8 cellular contexts compared by ENCODE assay signal in the genomic region with DNA sequence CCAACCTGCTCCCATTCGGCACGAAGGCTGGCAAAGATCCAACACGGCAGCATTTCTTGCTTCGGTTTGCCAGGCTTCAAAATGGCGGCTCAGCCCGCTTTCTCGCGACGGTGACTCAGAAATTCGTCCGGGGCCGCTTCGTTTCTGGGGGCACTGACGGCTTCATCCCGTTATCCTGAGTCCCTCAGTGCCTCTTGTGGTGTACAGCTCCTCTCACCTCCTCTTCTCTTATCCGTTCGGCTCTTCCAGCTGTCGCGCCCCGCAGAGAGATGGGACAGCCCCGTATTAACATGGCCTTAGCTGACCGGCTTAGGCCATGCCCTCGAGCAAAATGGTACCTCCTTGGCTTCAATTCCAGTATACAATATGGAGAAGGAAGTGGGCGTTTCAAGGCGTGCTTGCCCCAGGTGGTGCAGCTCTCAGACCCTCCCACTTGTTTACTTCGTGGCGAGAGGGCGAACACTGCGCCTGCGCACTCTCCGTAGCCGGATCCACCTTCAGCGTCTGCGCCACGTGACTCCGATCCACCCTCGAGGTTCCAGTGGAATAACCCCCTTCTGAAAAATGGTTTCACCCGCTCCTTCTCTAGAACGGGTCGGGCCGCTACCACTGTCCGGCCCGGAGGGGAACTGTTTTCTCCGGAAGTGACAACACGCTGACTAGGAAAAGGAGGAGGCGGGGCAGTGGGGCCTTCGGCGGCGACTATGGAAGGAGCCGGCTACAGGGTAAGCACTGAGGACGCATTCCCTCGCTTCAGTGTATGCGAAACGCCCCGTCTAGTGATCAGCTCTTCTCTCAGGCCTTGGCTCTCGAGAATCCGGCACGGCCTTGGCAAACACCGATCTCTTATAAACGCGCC. TPM values are rescaled to one million over a fixed set of nuclear protein-coding genes. Genes with fewer than 3 reads are reported as not detected.
DNase-seq lines count a peak whose midpoint lies in the region; ATAC-seq and TF ChIP-seq lines count a peak whose summit lies in the region.

A gene (minus strand): TSS at position 336 of the 859 bp plus-strand sequence. CDS start 4,060 bp downstream, outside the sequence.
A gene (plus strand): TSS at position 683 of the 859 bp plus-strand sequence. CDS start 22 bp downstream, at position 705.

- DNase-seq in BJ (ENCODE audit: low read depth) (peak; percentile 99), GM19240 (ENCODE audit: insufficient read length, low spot score) (peak; percentile 99), NCI-H524 treated with DMSO at 0.1 percent for 48 hours (lab: John Stamatoyannopoulos, UW) (peak; percentile 99), kidney epithelial cell (ENCODE audit: low read depth) (peak; percentile 98)
- DNase-seq in activated CD4-positive, alpha-beta T cell treated with anti-CD3 and anti-CD28 coated beads for 4 hours: peak; percentile 97 to 98
- DNase-seq in stimulated activated CD4-positive, alpha-beta T cell treated with anti-CD3 and anti-CD28 coated beads, Interleukin-15, amount 100 ng/mL, for 48 hours (ENCODE audit: low read depth in 2 of 2): peak; percentile 96 to 98

- H3K27me3 ChIP-seq in BJ (ENCODE audit: control insufficient read depth, insufficient read depth, low read length): no peaks in the 10 kb centered on the region
- no peaks in the 10 kb centered on the region for H3K27me3 ChIP-seq in kidney epithelial cell (ENCODE audit: control insufficient read depth, insufficient read depth, low read length)

- H3K4me3 ChIP-seq in BJ (ENCODE audit: low read depth, low read length) (peak within 1 kb of the TSS; percentile 83), kidney epithelial cell (ENCODE audit: low read depth, low read length) (peak within 1 kb of the TSS; percentile 98)

- peak; percentile 45 for ATAC-seq in HG03457 (IDR thresholded peaks at IDR 0.05; ENCODE audit: unreplicated experiment)

- TF ChIP-seq CTCF in BJ (IDR thresholded peaks at IDR 0.05; ENCODE audit: insufficient read depth, low read depth, low read length) (no peak), kidney epithelial cell (IDR thresholded peaks at IDR 0.05; ENCODE audit: insufficient read depth, low read length, poor library complexity, severe bottlenecking) (no peak)

- CTCF ChIA-PET in BJ (lab: Yijun Ruan, JAX): interaction anchor here (0.8 kb wide), 1 partner anchor 9 kb away, joined by 3 read pairs; no protein-coding TSS in a partner anchor

- peak within 1 kb of the TSS; percentile 100 for H3K27ac ChIP-seq in cingulate gyrus (ENCODE audit: low read depth, low read length)

- H3K36me3 ChIP-seq in BJ (ENCODE audit: control insufficient read depth, insufficient read depth, low read length): peaks cover 20% of the 10 kb centered on the region
- peaks cover 2% of the 10 kb centered on the region for H3K36me3 ChIP-seq in kidney epithelial cell (ENCODE audit: control insufficient read depth, insufficient read depth, low read length)

- POLR2A ChIA-PET in BJ (lab: Charles Lee): interaction anchor here (0.6 to 1.2 kb wide), 5 partner anchors 12 to 201 kb away, joined by 3 to 4 read pairs (median 3); a partner anchor contains a TSS

RNA-seq across cellular contexts. Expression of the first gene that starts in this region (rescaled TPM):
- 40.5 and 42.0 TPM in 2 replicates for polyA plus RNA-seq in BJ (2011; rRNA removed)
- polyA minus RNA-seq in BJ (2011; rRNA and poly(A)+ RNA removed): 17.5 and 21.6 TPM in 2 replicates
- total RNA-seq in kidney epithelial cell: 23.2 and 34.6 TPM in 2 replicates

RNA-seq across cellular contexts. Expression of the second gene that starts in this region (rescaled TPM):
- 17.6 and 26.7 TPM in 2 replicates for polyA plus RNA-seq in BJ (2011; rRNA removed)
- polyA minus RNA-seq in BJ (2011; rRNA and poly(A)+ RNA removed): 20.6 and 23.7 TPM in 2 replicates
- total RNA-seq in kidney epithelial cell: 17.4 and 28.1 TPM in 2 replicates

Comparison
In these comparisons a context has a peak if more than half of its experiments do, and no peak if none do; other contexts are left out.
1. Peak in every context shown above with its lines: DNase-seq, ATAC-seq, H3K4me3 ChIP-seq and H3K27ac ChIP-seq.